ENCODE assay signal across 8 cellular contexts in genomic region chr20:50190251-50191064, GRCh38. TPM values are rescaled to one million over a fixed set of nuclear protein-coding genes. Genes with fewer than 3 reads are reported as not detected.
DNase-seq lines count a peak whose midpoint lies in the region; ATAC-seq, FAIRE-seq and TF ChIP-seq lines count a peak whose summit lies in the region.

TSS of gene CEBPB (plus strand) at chr20:50190830. CDS start at chr20:50191034, 204 bp downstream.

- H2BK5ac ChIP-seq in H1 (ENCODE audit: low read depth, low read length) = peak within 1 kb of the TSS; percentile 90

- H3K23ac ChIP-seq in H1 (ENCODE audit: insufficient read length) = no peak within 1 kb of the TSS

- peak within 1 kb of the TSS; percentile 56 for H3K56ac ChIP-seq in H1 (replicated peaks; ENCODE audit: insufficient read length, low read depth, low read length)

- peaks cover 0 to 20% of the 10 kb centered on the region in 2 experiments; a peak in 2 of 4 replicates for H3K79me2 ChIP-seq in H1 (ENCODE audit: control insufficient read depth in 1 of 2, insufficient read depth in 2 of 2, low read length in 2 of 2)

- TF ChIP-seq RAD21 in H1 (IDR thresholded peaks at IDR 0.05 in 1 of 2, conservative IDR thresholded peaks at IDR 0.05 in 1 of 2; ENCODE audit: low read depth in 2 of 2, low read length in 2 of 2) = peak; percentile 83 to 86

- H3K18ac ChIP-seq in H1 (ENCODE audit: extremely low read depth, low read length) = peak within 1 kb of the TSS; percentile 99

- H3K9me3 ChIP-seq in NT2/D1 (ENCODE audit: insufficient read depth, low read length) (no peaks in the 10 kb centered on the region), H1 (ENCODE audit: insufficient read depth in 2 of 2, low read depth in 1 of 2, low read length in 1 of 2) (no peaks in the 10 kb centered on the region)

- H4K5ac ChIP-seq in H1 (ENCODE audit: insufficient read length, low read depth, low read length) = no peak within 1 kb of the TSS

- H2BK120ac ChIP-seq in H1 (replicated peaks; ENCODE audit: low read depth, low read length) = no peak within 1 kb of the TSS

- no peak within 1 kb of the TSS for H2AFZ ChIP-seq in H1 (ENCODE audit: low read length)

- H3K79me1 ChIP-seq in H1 (ENCODE audit: low read depth, low read length) = peaks cover 4% of the 10 kb centered on the region

- H3K4me3 ChIP-seq in NT2/D1 (ENCODE audit: insufficient read length, low read depth) (peak within 1 kb of the TSS; percentile 95), H1 (ENCODE audit: extremely low read depth in 1 of 4, insufficient read depth in 2 of 4, low read depth in 3 of 4, low read length in 4 of 4) (peak within 1 kb of the TSS; percentile 78 to 95 (median 82))

- 0% methylated on average over 22 of the region's 89 CpGs; no CpG with 5 or more reads in 1 of the 2 experiments for WGBS in H1 (ENCODE audit: extremely low coverage in 1 of 2, insufficient coverage in 1 of 2, insufficient read length in 1 of 2, insufficient replicate concordance in 2 of 2, low coverage in 1 of 2, low lambda C conversion rate in 2 of 2, missing lambda C conversion rate in 1 of 2), 2 experiments

- H3K4ac ChIP-seq in H1 (replicated peaks; ENCODE audit: insufficient read length, low read depth, low read length) = no peak within 1 kb of the TSS

- FAIRE-seq in H1 (lab: Jason Lieb, UNC) = no peak

- TF ChIP-seq EP300 in H1 (IDR thresholded peaks at IDR 0.05; ENCODE audit: borderline replicate concordance in 1 of 2, low read depth in 2 of 2, low read length in 2 of 2) = no peak; a peak in 1 of 3 replicates

- H3K36me3 ChIP-seq in NT2/D1 (ENCODE audit: insufficient read depth, insufficient read length, low read length) = peaks cover 20% of the 10 kb centered on the region
- H3K36me3 ChIP-seq in H1 (ENCODE audit: control insufficient read depth in 2 of 4, insufficient read depth in 4 of 4, low read length in 3 of 4) = no peaks in the 10 kb centered on the region; a peak in 1 of 8 replicates

- CTCF ChIA-PET in H1 (lab: Charles Lee; ENCODE audit: partially characterized antibody) = interaction anchor here (0.6 to 8.8 kb wide), 16 partner anchors 10 to 273 kb away, joined by 3 to 115 read pairs (median 3); no protein-coding TSS in a partner anchor

- peak; percentile 71 for TF ChIP-seq POLR2A in GM18526 (IDR thresholded peaks at IDR 0.05; ENCODE audit: extremely low read depth, insufficient read length)
- peak; percentile 76 to 77 for TF ChIP-seq POLR2A in H1 (IDR thresholded peaks at IDR 0.05; ENCODE audit: control extremely low read depth in 1 of 2, low read depth in 2 of 2, low read length in 2 of 2)

- H2AK5ac ChIP-seq in H1 (ENCODE audit: low read depth, low read length) = 0 out of 2 replicates have a peak within 1 kb of the TSS, but pooled peaks have one; percentile 77

- H2BK15ac ChIP-seq in H1 (ENCODE audit: low read length) = no peak within 1 kb of the TSS; the same call in 1 of the 2 replicates

- peaks cover 28% of the 10 kb centered on the region for H3K4me1 ChIP-seq in NT2/D1 (ENCODE audit: insufficient read depth, insufficient read length)
- peaks cover 0 to 35% (median 21%) of the 10 kb centered on the region in 4 experiments; a peak in 6 of 7 replicates for H3K4me1 ChIP-seq in H1 (replicated peaks in 1 of 4; ENCODE audit: control insufficient read depth in 3 of 4, insufficient read depth in 4 of 4, low read length in 3 of 4)

- peaks cover 5% of the 10 kb centered on the region; the same call in 1 of the 2 replicates for H3K23me2 ChIP-seq in H1 (ENCODE audit: low read depth, low read length)

- H3K9ac ChIP-seq in NT2/D1 (ENCODE audit: insufficient read length, low read depth) (peak within 1 kb of the TSS; percentile 98), H1 (replicated peaks in 1 of 4; ENCODE audit: extremely low read depth in 1 of 4, low read depth in 3 of 4, low read length in 3 of 4) (peak within 1 kb of the TSS; percentile 72 to 90 (median 81))

- H2BK12ac ChIP-seq in H1 (ENCODE audit: low read depth, low read length) = peak within 1 kb of the TSS; percentile 87; the same call in 1 of the 2 replicates

- 0 out of 2 replicates have a peak within 1 kb of the TSS, but pooled peaks have one; percentile 22 for H3K27ac ChIP-seq in H1 (ENCODE audit: low read depth, low read length)

- in situ Hi-C loops in ACHN (cut with HindIII; ENCODE audit: low pct_ligation_motif_present, low pct_unique_long_range_greater_than_20kb, low sequenced_read_pairs) = no loop called here

- peak within 1 kb of the TSS; percentile 75 to 96 for H3K4me2 ChIP-seq in H1 (ENCODE audit: insufficient read depth in 1 of 2, low read depth in 2 of 2, low read length in 2 of 2)

- DNase-seq in ACHN = peak; percentile 80
- peak; percentile 84 for DNase-seq in NT2/D1 (ENCODE audit: low read depth, low spot score)
- DNase-seq in activated CD8-positive, alpha-beta memory T cell treated with anti-CD3 and anti-CD28 coated beads for 48 hours (ENCODE audit: low read depth in 2 of 3, low spot score in 2 of 3) = peak; percentile 68 to 76 (median 69)
- peak in 1 of 2 experiments; percentile 98 for DNase-seq in H1 (ENCODE audit: low read depth in 1 of 2, low spot score in 2 of 2)
- peak; percentile 98 for DNase-seq in mesenteric fat pad (ENCODE audit: low spot score)
- DNase-seq in stimulated activated CD8-positive, alpha-beta memory T cell treated with anti-CD3 and anti-CD28 coated beads, Interleukin-15, amount 100 ng/mL, for 4 hours (ENCODE audit: low read depth in 2 of 2) = peak; percentile 62 to 68

- peak; percentile 66 to 82 (median 73) for TF ChIP-seq CTCF in H1 (IDR thresholded peaks at IDR 0.05; ENCODE audit: control extremely low read depth in 1 of 3, insufficient read depth in 1 of 3, low read depth in 1 of 3, low read length in 3 of 3)

- H4K20me1 ChIP-seq in H1 (replicated peaks in 1 of 2; ENCODE audit: control insufficient read depth in 1 of 2, insufficient read depth in 2 of 2, low read length in 2 of 2) = peaks cover 2 to 4% of the 10 kb centered on the region in 2 experiments

- peak within 1 kb of the TSS; percentile 93 for H4K91ac ChIP-seq in H1 (replicated peaks; ENCODE audit: insufficient read length, low read length)

- H3K14ac ChIP-seq in H1 (ENCODE audit: insufficient read length) = no peak within 1 kb of the TSS

- ATAC-seq in HG03520 (IDR thresholded peaks at IDR 0.05; ENCODE audit: unreplicated experiment) = peak; percentile 36

- H2BK20ac ChIP-seq in H1 (ENCODE audit: low read length) = no peak within 1 kb of the TSS

- peaks cover 2% of the 10 kb centered on the region for H3K27me3 ChIP-seq in NT2/D1 (ENCODE audit: insufficient read depth, insufficient read length)
- H3K27me3 ChIP-seq in H1 (replicated peaks in 1 of 4; ENCODE audit: control insufficient read depth in 3 of 4, extremely low read depth in 1 of 4, insufficient read depth in 3 of 4, low read length in 3 of 4) = peaks cover 0 to 2% (median 0%) of the 10 kb centered on the region in 4 experiments; a peak in 1 of 7 replicates

- POLR2A ChIA-PET in H1 (lab: Charles Lee; ENCODE audit: partially characterized antibody) = interaction anchor here (0.6 to 4.2 kb wide), 41 partner anchors 9 to 445 kb away, joined by 3 to 25 read pairs (median 4); partner anchors contain the start of genes PEDS1 and SNAI1

- H4K8ac ChIP-seq in H1 (ENCODE audit: extremely low read depth, insufficient read depth, low read length) = peak within 1 kb of the TSS; percentile 90

TF ChIP-seq in H1, 55 proteins besides CTCF, POLR2A, EP300 and RAD21 (continues in another document):
- no peak for TF ChIP-seq SIN3A (conservative IDR thresholded peaks at IDR 0.05 in 1 of 2, IDR thresholded peaks at IDR 0.05 in 1 of 2; ENCODE audit: low read depth in 1 of 2, low read length in 2 of 2)
- TF ChIP-seq EZH2 (IDR thresholded peaks at IDR 0.05; ENCODE audit: low read depth, low read length, severe bottlenecking) = no peak
- peak; percentile 66; the same call in 1 of the 2 replicates for TF ChIP-seq RBBP5 (IDR thresholded peaks at IDR 0.05; ENCODE audit: borderline replicate concordance, low read depth, low read length)
- TF ChIP-seq MAFK (IDR thresholded peaks at IDR 0.05; ENCODE audit: low read depth, low read length) = no peak
- TF ChIP-seq JUN (IDR thresholded peaks at IDR 0.05; ENCODE audit: low read depth, low read length) = no peak
- TF ChIP-seq SP2 (IDR thresholded peaks at IDR 0.05; ENCODE audit: low read length) = no peak
- no peak for TF ChIP-seq SRF (IDR thresholded peaks at IDR 0.05; ENCODE audit: low read depth, low read length)
- peak; percentile 65 for TF ChIP-seq PHF8 (conservative IDR thresholded peaks at IDR 0.05; ENCODE audit: low read depth, low read length)
- TF ChIP-seq YY1 (IDR thresholded peaks at IDR 0.05; ENCODE audit: low read depth, low read length) = no peak
- peak; percentile 55; the same call in 1 of the 2 replicates for TF ChIP-seq POLR2AphosphoS5 (IDR thresholded peaks at IDR 0.05; ENCODE audit: low read depth, low read length)
- no peak; the same call in 1 of the 2 replicates for TF ChIP-seq SP1 (IDR thresholded peaks at IDR 0.05; ENCODE audit: low read depth, low read length)
- peak; percentile 57; the same call in 1 of the 2 replicates for TF ChIP-seq RFX5 (IDR thresholded peaks at IDR 0.05; ENCODE audit: borderline replicate concordance, low read depth, low read length)
- TF ChIP-seq ASH2L (IDR thresholded peaks at IDR 0.05; ENCODE audit: low read length) = peak; percentile 33
- TF ChIP-seq HDAC6 (IDR thresholded peaks at IDR 0.05; ENCODE audit: low read depth, low read length) = no peak
- TF ChIP-seq EGR1 (IDR thresholded peaks at IDR 0.05; ENCODE audit: borderline replicate concordance, low read depth, low read length) = peak; percentile 29; the same call in 1 of the 2 replicates
- no peak; a peak in 1 of 4 replicates for TF ChIP-seq HDAC2 (IDR thresholded peaks at IDR 0.05; ENCODE audit: borderline replicate concordance in 1 of 2, low read depth in 2 of 2, low read length in 2 of 2)
- no peak for TF ChIP-seq CEBPB (IDR thresholded peaks at IDR 0.05; ENCODE audit: low read depth, low read length)

RNA-seq across cellular contexts. Expression of gene CEBPB, which starts in this region (rescaled TPM):
- total RNA-seq in H1 (2021; fragmentation: NEBNext Ultra II Directional; extraction: Animal tissue kit (Norgen Biotek cat#: 25700)) = 24.1 and 24.5 TPM in 2 replicates
- 7.1 and 13.1 TPM in 2 replicates for polyA plus RNA-seq in H1 (2011; rRNA removed)
- polyA plus RNA-seq in H1 (2011; cell fraction: cytosol; rRNA removed) = 16.1 TPM
- 10.5 TPM for polyA plus RNA-seq in H1 (2011; cell fraction: nucleus; rRNA removed)
- polyA plus RNA-seq in H1 (2012, experiment 1 of 2) = 6.1 to 8.3 TPM (median 7.2 TPM) in 4 replicates
- polyA plus RNA-seq in H1 (2012, experiment 2 of 2) = 4.8 TPM
- polyA plus RNA-seq in H1 (2013, experiment 1 of 2) = 15.1 TPM
- polyA plus RNA-seq in H1 (2013, experiment 2 of 2) = 15.0 TPM
- 1.3 and 1.4 TPM in 2 replicates for polyA minus RNA-seq in H1 (2011; rRNA and poly(A)+ RNA removed)
- 18.6 TPM for polyA minus RNA-seq in H1 (2011; cell fraction: cytosol; rRNA and poly(A)+ RNA removed)
- 16.1 TPM for polyA minus RNA-seq in H1 (2011; cell fraction: nucleus; rRNA and poly(A)+ RNA removed)
- total RNA-seq in mesenteric fat pad = 434 TPM

Comparison
In these comparisons a context has a peak if more than half of its experiments do, and no peak if none do; other contexts are left out.
1. RNA of gene CEBPB (total RNA-seq): 434 TPM in mesenteric fat pad (single experiment); 24.1 to 24.5 TPM in H1; every median in the first group is over 10 times any median in the second.